In genomic region chr7:117123311-117123926, GRCh38 we compare ENCODE assay signal across 30 cellular contexts.
A peak's percentile ranks its signal among the peaks of the same experiment; 100 is the strongest.
DNase-seq lines count a peak whose midpoint lies in the region; ATAC-seq and TF ChIP-seq lines count a peak whose summit lies in the region.
"Had no signal": no experiment of that assay in that cellular context is flagged by ENCODE, and none has a peak within 500 bp of the region (broad histone marks: within the 10 kb centered on the region; RNA-seq: fewer than 3 reads in every experiment).

No MANE protein-coding gene starts in this region.

- no peak overlapping the region for H3K27ac Mint-ChIP-seq in activated naive CD4-positive, alpha-beta T cell treated with anti-CD3 and anti-CD28 coated beads for 36 hours
- H3K27ac Mint-ChIP-seq: activated CD4-positive, alpha-beta T cell treated with anti-CD3 and anti-CD28 coated beads, Interleukin-2, amount 10 ng/mL, durations not matched to agents 7 days and 5 days; activated CD8-positive, alpha-beta memory T cell treated with anti-CD3 and anti-CD28 coated beads, Interleukin-2, amount 10 ng/mL, durations not matched to agents 7 days and 5 days; activated naive CD4-positive, alpha-beta T cell treated with anti-CD3 and anti-CD28 coated beads, Interleukin-2, amount 50 U/mL, for 72 hours; activated T-helper 1 cell treated with anti-CD3 and anti-CD28 coated beads, Interleukin-12 subunit alpha, Interleukin-12 subunit beta, Interleukin-2, Interleukin-4 antibody, amounts not matched to agents 30 ng/mL and 10 ng/mL and 1 ng/mL, durations not matched to agents 14 hours and 24 hours and 36 hours; effector memory CD8-positive, alpha-beta T cell; immature natural killer cell; natural killer cell had no signal

- TF ChIP-seq CTCF in SK-N-SH (IDR thresholded peaks at IDR 0.05) (no peak), tibial artery (IDR thresholded peaks at IDR 0.05) (no peak)

- peak overlapping the region; percentile 43 to 94; a peak in 3 of 4 replicates for H3K27ac ChIP-seq in SK-N-SH (ENCODE audit: low read depth in 2 of 2, low read length in 1 of 2)
- peak overlapping the region; percentile 13 for H3K27ac ChIP-seq in cingulate gyrus (ENCODE audit: low read depth, low read length)
- peak overlapping the region; percentile 3 to 47 for H3K27ac ChIP-seq in tibial artery
- H3K27ac ChIP-seq: esophagus muscularis mucosa, ovary, right atrium auricular region, WERI-Rb-1 had no signal

- TF ChIP-seq EP300 in SK-N-SH (IDR thresholded peaks at IDR 0.05; ENCODE audit: borderline replicate concordance in 1 of 2, low read depth in 1 of 2, low read length in 1 of 2): no peak

- H2AFZ ChIP-seq in SK-N-SH (ENCODE audit: low read depth): no peak overlapping the region

- no peaks in the 10 kb centered on the region for H3K9me3 Mint-ChIP-seq in activated naive CD4-positive, alpha-beta T cell treated with anti-CD3 and anti-CD28 coated beads for 36 hours
- H3K9me3 Mint-ChIP-seq: activated CD4-positive, alpha-beta T cell treated with anti-CD3 and anti-CD28 coated beads, Interleukin-2, amount 10 ng/mL, durations not matched to agents 7 days and 5 days; activated naive CD4-positive, alpha-beta T cell treated with anti-CD3 and anti-CD28 coated beads, Interleukin-2, amount 50 U/mL, for 72 hours; activated T-helper 1 cell treated with anti-CD3 and anti-CD28 coated beads, Interleukin-12 subunit alpha, Interleukin-12 subunit beta, Interleukin-2, Interleukin-4 antibody, amounts not matched to agents 30 ng/mL and 10 ng/mL and 1 ng/mL, durations not matched to agents 14 hours and 24 hours and 36 hours; effector memory CD8-positive, alpha-beta T cell; immature natural killer cell; natural killer cell; stimulated activated effector memory CD8-positive, alpha-beta T cell treated with anti-CD3 and anti-CD28 coated beads, Interleukin-12 subunit alpha, Interleukin-12 subunit beta, amount 100 ng/mL, for 72 hours had no signal

- DNase-seq in SK-N-SH (no peak), NCI-H69 (lab: John Stamatoyannopoulos, UW) (peak; percentile 86), tibial artery (no peak), SHP77 (lab: John Stamatoyannopoulos, UW) (no peak), inferior parietal cortex (ENCODE audit: extremely low spot score) (no peak)
- no peak for DNase-seq in activated naive CD4-positive, alpha-beta T cell treated with anti-CD3 and anti-CD28 coated beads for 36 hours
- DNase-seq: activated CD4-positive, alpha-beta T cell treated with anti-CD3 and anti-CD28 coated beads, Interleukin-2, amount 10 ng/mL, durations not matched to agents 7 days and 5 days; activated CD8-positive, alpha-beta memory T cell treated with anti-CD3 and anti-CD28 coated beads, Interleukin-2, amount 10 ng/mL, durations not matched to agents 7 days and 5 days; C1 segment of cervical spinal cord; cerebellar nuclear complex; effector memory CD8-positive, alpha-beta T cell; immature natural killer cell; natural killer cell; NCI-H146; NCI-H524 treated with DMSO at 0.1 percent for 48 hours; ovary; spleen; stimulated activated CD4-positive, alpha-beta T cell treated with anti-CD3 and anti-CD28 coated beads, Interleukin-2, amount 100 ng/mL, for 48 hours; substantia nigra; WERI-Rb-1 had no signal

- no peak overlapping the region for H3K4me3 Mint-ChIP-seq in activated naive CD4-positive, alpha-beta T cell treated with anti-CD3 and anti-CD28 coated beads for 36 hours
- H3K4me3 Mint-ChIP-seq: activated CD4-positive, alpha-beta T cell treated with anti-CD3 and anti-CD28 coated beads, Interleukin-2, amount 10 ng/mL, durations not matched to agents 7 days and 5 days; activated CD8-positive, alpha-beta memory T cell treated with anti-CD3 and anti-CD28 coated beads, Interleukin-2, amount 10 ng/mL, durations not matched to agents 7 days and 5 days; activated T-helper 1 cell treated with anti-CD3 and anti-CD28 coated beads, Interleukin-12 subunit alpha, Interleukin-12 subunit beta, Interleukin-2, Interleukin-4 antibody, amounts not matched to agents 30 ng/mL and 10 ng/mL and 1 ng/mL, durations not matched to agents 14 hours and 24 hours and 36 hours; effector memory CD8-positive, alpha-beta T cell; immature natural killer cell; natural killer cell; stimulated activated effector memory CD8-positive, alpha-beta T cell treated with anti-CD3 and anti-CD28 coated beads, Interleukin-12 subunit alpha, Interleukin-12 subunit beta, amount 100 ng/mL, for 72 hours had no signal

- no peaks in the 10 kb centered on the region for H3K36me3 Mint-ChIP-seq in activated naive CD4-positive, alpha-beta T cell treated with anti-CD3 and anti-CD28 coated beads for 36 hours (ENCODE audit: low read depth)
- H3K36me3 Mint-ChIP-seq: activated CD8-positive, alpha-beta memory T cell treated with anti-CD3 and anti-CD28 coated beads, Interleukin-2, amount 10 ng/mL, durations not matched to agents 7 days and 5 days; activated naive CD4-positive, alpha-beta T cell treated with anti-CD3 and anti-CD28 coated beads, Interleukin-2, amount 50 U/mL, for 72 hours; immature natural killer cell; natural killer cell had no signal

- no peak for TF ChIP-seq RAD21 in SK-N-SH (IDR thresholded peaks at IDR 0.05; ENCODE audit: low read length)

- peaks cover 4% of the 10 kb centered on the region; the same call in 1 of the 2 replicates for H3K79me2 ChIP-seq in SK-N-SH (ENCODE audit: insufficient read depth)

- POLR2A ChIA-PET in SK-N-SH (lab: Yijun Ruan, JAX): interaction anchor here (0.7 kb wide), 1 partner anchor 109 kb away, joined by 3 read pairs; no protein-coding TSS in a partner anchor

- peaks cover 18 to 41% of the 10 kb centered on the region in 2 experiments for H3K4me1 ChIP-seq in SK-N-SH (ENCODE audit: control insufficient read depth in 1 of 2, insufficient read depth in 2 of 2, low read depth in 1 of 2, low read length in 1 of 2)
- H3K4me1 ChIP-seq in tibial artery: peaks cover 0 to 67% (median 14%) of the 10 kb centered on the region in 4 donors

- H3K36me3 ChIP-seq in SK-N-SH (replicated peaks in 1 of 2; ENCODE audit: control insufficient read depth in 1 of 2, insufficient read depth in 2 of 2, low read length in 1 of 2): peaks cover 0 to 10% of the 10 kb centered on the region in 2 experiments
- peaks cover 0 to 10% (median 0%) of the 10 kb centered on the region in 3 donors for H3K36me3 ChIP-seq in tibial artery
- H3K36me3 ChIP-seq: ascending aorta, ovary, right atrium auricular region, spleen, WERI-Rb-1 had no signal

- H3K4me1 Mint-ChIP-seq in activated naive CD4-positive, alpha-beta T cell treated with anti-CD3 and anti-CD28 coated beads for 36 hours (ENCODE audit: low read depth): peaks cover under 1% of the 10 kb centered on the region

- 65% methylated on average over 2 of the region's 2 CpGs for WGBS in SK-N-SH (ENCODE audit: low lambda C conversion rate)

- peak overlapping the region; percentile 21; the same call in 1 of the 2 replicates for H3K9ac ChIP-seq in SK-N-SH

- no peak overlapping the region for H3K4me3 ChIP-seq in SK-N-SH (ENCODE audit: low read depth in 2 of 2, low read length in 1 of 2)
- no peak overlapping the region for H3K4me3 ChIP-seq in tibial artery
- H3K4me3 ChIP-seq: ascending aorta, esophagus muscularis mucosa, ovary, right atrium auricular region, spleen had no signal

- CTCF ChIA-PET in SK-N-SH (lab: Yijun Ruan, JAX): interaction anchor here (0.6 to 14.9 kb wide), 9 partner anchors 7 to 194 kb away, joined by 3 to 668 read pairs (median 4); no protein-coding TSS in a partner anchor
- CTCF ChIA-PET in activated naive CD4-positive, alpha-beta T cell treated with anti-CD3 and anti-CD28 coated beads for 36 hours (lab: Charles Lee): interaction anchor here (0.9 to 15.1 kb wide), 4 partner anchors 9 to 194 kb away, joined by 3 to 307 read pairs (median 26); no protein-coding TSS in a partner anchor

- no peaks in the 10 kb centered on the region for H3K9me2 ChIP-seq in SK-N-SH

- H3K4me2 ChIP-seq in SK-N-SH: peak overlapping the region; percentile 9; the same call in 1 of the 2 replicates

- ATAC-seq in SK-N-SH treated with all-trans-retinoic acid at 6 μM for 48 hours: no peak
- ATAC-seq: activated CD8-positive, alpha-beta memory T cell treated with anti-CD3 and anti-CD28 coated beads, Interleukin-2, amount 10 ng/mL, durations not matched to agents 7 days and 5 days; activated naive CD4-positive, alpha-beta T cell treated with anti-CD3 and anti-CD28 coated beads, Interleukin-2, amount 50 U/mL, for 72 hours; effector memory CD8-positive, alpha-beta T cell; HCT116; left lobe of liver; natural killer cell; stimulated activated effector memory CD8-positive, alpha-beta T cell treated with anti-CD3 and anti-CD28 coated beads, Interleukin-12 subunit alpha, Interleukin-12 subunit beta, amount 100 ng/mL, for 72 hours had no signal

- H3K9me3 ChIP-seq in SK-N-SH: no peaks in the 10 kb centered on the region
- no peaks in the 10 kb centered on the region for H3K9me3 ChIP-seq in tibial artery
- H3K9me3 ChIP-seq: ascending aorta, esophagus muscularis mucosa, ovary, right atrium auricular region, spleen had no signal

- no peaks in the 10 kb centered on the region for H3K27me3 ChIP-seq in SK-N-SH (ENCODE audit: insufficient read depth)
- no peaks in the 10 kb centered on the region for H3K27me3 ChIP-seq in tibial artery
- H3K27me3 ChIP-seq: ascending aorta, esophagus muscularis mucosa, ovary, right atrium auricular region, spleen had no signal

- intact Hi-C loops in tibial artery (cut with DNase I; ENCODE audit: low total_unique reads): no loop called here
- intact Hi-C loops in activated naive CD4-positive, alpha-beta T cell treated with anti-CD3 and anti-CD28 coated beads for 36 hours (cut with micrococcal nuclease): no loop called here

- H3F3A ChIP-seq in SK-N-SH (replicated peaks; ENCODE audit: insufficient read depth): peaks cover 22% of the 10 kb centered on the region

- H4K20me1 ChIP-seq in SK-N-SH (ENCODE audit: insufficient read depth): no peaks in the 10 kb centered on the region

- H3K27me3 Mint-ChIP-seq in activated naive CD4-positive, alpha-beta T cell treated with anti-CD3 and anti-CD28 coated beads for 36 hours (ENCODE audit: low read depth): peaks cover under 1% of the 10 kb centered on the region
- H3K27me3 Mint-ChIP-seq: activated CD8-positive, alpha-beta memory T cell treated with anti-CD3 and anti-CD28 coated beads, Interleukin-2, amount 10 ng/mL, durations not matched to agents 7 days and 5 days; effector memory CD8-positive, alpha-beta T cell had no signal

TF ChIP-seq in SK-N-SH, 30 proteins besides CTCF, POLR2A, EP300 and RAD21 (continues in another document):
- TF ChIP-seq CHD2 (IDR thresholded peaks at IDR 0.05; ENCODE audit: low read length, partially characterized antibody) (no peak), NFIC (IDR thresholded peaks at IDR 0.05; ENCODE audit: borderline replicate concordance) (no peak), RFX5 (IDR thresholded peaks at IDR 0.05; ENCODE audit: low read length) (no peak), NRF1 (IDR thresholded peaks at IDR 0.05; ENCODE audit: low read depth, low read length) (no peak)

Comparison
In these comparisons a context has a peak if more than half of its experiments do, and no peak if none do; other contexts are left out.
1. H3K27ac ChIP-seq: peak in every context shown above with its lines; median percentile 68 in SK-N-SH; 25 in tibial artery; 13 in cingulate gyrus.